In the genomic region with DNA sequence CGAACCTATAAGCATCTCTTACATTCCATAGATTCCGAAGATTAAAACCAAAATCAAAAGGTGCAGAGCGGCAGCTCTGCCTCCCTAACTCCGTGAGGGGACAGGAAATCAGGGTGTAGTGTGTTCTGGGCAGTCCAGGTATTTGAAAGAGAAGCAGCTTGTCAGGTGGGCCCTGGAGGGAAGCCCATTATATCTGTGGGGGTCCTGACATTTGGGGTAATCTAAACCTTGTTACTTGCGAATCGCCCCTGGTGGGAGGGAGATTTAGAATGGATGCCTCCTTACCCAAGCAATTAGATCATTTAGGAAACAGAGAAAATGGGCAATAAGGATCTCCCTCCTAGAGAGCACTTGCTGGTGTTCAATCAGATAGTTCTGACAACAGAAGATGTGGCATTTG, we compare ENCODE assay signal across 18 cellular contexts.
"Had no signal": no experiment of that assay in that cellular context is flagged by ENCODE, and none has a peak within 500 bp of the region (broad histone marks: within the 10 kb centered on the region; RNA-seq: fewer than 3 reads in every experiment).

No MANE protein-coding gene starts in this region.

- H3K4me3 ChIP-seq: adrenal gland, cardiac muscle cell, gastroesophageal sphincter, lung, transverse colon had no signal

- DNase-seq: activated CD4-positive, alpha-beta T cell treated with anti-CD3 and anti-CD28 coated beads for 1 hour; activated CD4-positive, alpha-beta T cell treated with anti-CD3 and anti-CD28 coated beads, Interleukin-2, amount 50 U/mL, for 4 hours; adrenal gland; heart right ventricle; left cardiac atrium; naive B cell; retina; stimulated activated CD4-positive, alpha-beta T cell treated with anti-CD3 and anti-CD28 coated beads, Interleukin-2, amount 100 ng/mL, for 48 hours; stimulated activated naive CD4-positive, alpha-beta T cell; substantia nigra; T-helper 1 cell; T1000; transverse colon had no signal

- H3K36me3 ChIP-seq: adrenal gland, cardiac muscle cell, gastroesophageal sphincter, heart right ventricle, transverse colon had no signal

- H3K27me3 ChIP-seq: adrenal gland, cardiac muscle cell, gastroesophageal sphincter, heart right ventricle, transverse colon had no signal

- H3K9ac ChIP-seq: parathyroid adenoma had no signal

- H3K79me2 ChIP-seq: parathyroid adenoma had no signal

- H3K9me3 ChIP-seq: adrenal gland, gastroesophageal sphincter, heart right ventricle, transverse colon had no signal

- H2AFZ ChIP-seq: parathyroid adenoma had no signal

- FAIRE-seq: colon had no signal

- H3K27ac ChIP-seq: cardiac muscle cell, parathyroid adenoma had no signal

- H3K4me1 ChIP-seq: parathyroid adenoma had no signal
